Comparison of ENCODE assay signal across 8 cellular contexts in genomic region chr16:24253192-24253591, GRCh38. TPM values are rescaled to one million over a fixed set of nuclear protein-coding genes. Genes with fewer than 3 reads are reported as not detected.
A peak's percentile ranks its signal among the peaks of the same experiment; 100 is the strongest.
DNase-seq lines count a peak whose midpoint lies in the region; ATAC-seq and TF ChIP-seq lines count a peak whose summit lies in the region.

No MANE protein-coding gene starts in this region.

- H3K4me1 ChIP-seq in Loucy (ENCODE audit: insufficient read depth, low read length, poor library complexity, severe bottlenecking) (peaks cover 14% of the 10 kb centered on the region), ovary (ENCODE audit: insufficient read depth) (no peaks in the 10 kb centered on the region)

- TF ChIP-seq EP300 in ovary (IDR thresholded peaks at IDR 0.05): no peak

- H3K27ac Mint-ChIP-seq in T-helper 17 cell: no peak overlapping the region

- in situ Hi-C loops in T47D (cut with HindIII; ENCODE audit: low pct_unique_long_range_greater_than_20kb, low sequenced_read_pairs): no loop called here

- no peaks in the 10 kb centered on the region for H3K36me3 Mint-ChIP-seq in T-helper 17 cell (ENCODE audit: low read depth)

- H3K4me3 ChIP-seq in Loucy (ENCODE audit: low read length, poor library complexity, severe bottlenecking) (no peak overlapping the region), ovary (no peak overlapping the region)

- H3F3A ChIP-seq in Loucy (ENCODE audit: low read depth): no peaks in the 10 kb centered on the region

- peaks cover 7% of the 10 kb centered on the region for H3K4me1 Mint-ChIP-seq in T-helper 17 cell

- H3K79me2 ChIP-seq in Loucy (ENCODE audit: insufficient read depth, low read length): no peaks in the 10 kb centered on the region

- peak; percentile 13 for DNase-seq in NCI-H510A treated with DMSO at 0.1 percent for 48 hours (lab: John Stamatoyannopoulos, UW)
- no peak for DNase-seq in NCI-H510A (lab: John Stamatoyannopoulos, UW)
- peak in 1 of 3 donors; percentile 10 for DNase-seq in T-helper 17 cell
- DNase-seq in T47D (ENCODE audit: low read depth in 1 of 2, low spot score in 1 of 2): peak; percentile 58 to 64
- peak in 1 of 2 donors; percentile 26 for DNase-seq in left colon
- peak; percentile 1 for DNase-seq in stimulated activated CD8-positive, alpha-beta memory T cell treated with anti-CD3 and anti-CD28 coated beads, Interleukin-15, amount 100 ng/mL, for 24 hours (ENCODE audit: low read depth)
- DNase-seq in ovary: no peak

- no peak overlapping the region for H3K4me3 Mint-ChIP-seq in T-helper 17 cell

- H4K20me1 ChIP-seq in Loucy (ENCODE audit: insufficient read depth, low read length, poor library complexity, severe bottlenecking): no peaks in the 10 kb centered on the region

- no peak overlapping the region for H3K4me2 ChIP-seq in Loucy (ENCODE audit: low read depth, low read length, poor library complexity, severe bottlenecking)

- intact Hi-C loops in left colon (cut with DNase I, micrococcal nuclease): loop anchor here in 1 of 2 donors (10.0 kb wide), 1 partner anchor 208 kb away; no protein-coding TSS in a partner anchor
- intact Hi-C loops in ovary (cut with DNase I): no loop called here

- H3K36me3 ChIP-seq in Loucy (ENCODE audit: insufficient read depth, low read length) (no peaks in the 10 kb centered on the region), ovary (no peaks in the 10 kb centered on the region)

- H3K9me3 ChIP-seq in Loucy (ENCODE audit: insufficient read depth, low read depth, low read length) (no peaks in the 10 kb centered on the region), T-helper 17 cell (ENCODE audit: control insufficient read depth, low read length, poor library complexity, severe bottlenecking) (no peaks in the 10 kb centered on the region), ovary (no peaks in the 10 kb centered on the region)

- no peak overlapping the region for H2AFZ ChIP-seq in Loucy (ENCODE audit: low read length)

- H3K27me3 ChIP-seq in Loucy (ENCODE audit: insufficient read depth, low read length, poor library complexity, severe bottlenecking) (no peaks in the 10 kb centered on the region), ovary (peaks cover 3% of the 10 kb centered on the region)

- no peak for TF ChIP-seq POLR2A in ovary (IDR thresholded peaks at IDR 0.05)

- H3K27me3 Mint-ChIP-seq in T-helper 17 cell: peaks cover 74% of the 10 kb centered on the region

- ATAC-seq in T-helper 17 cell (peak; percentile 73), left colon (peak; percentile 55)

- H3K9me2 ChIP-seq in Loucy (replicated peaks; ENCODE audit: low read depth, low read length): no peaks in the 10 kb centered on the region

- 8 to 13% (median 8%) methylated on average over 7 of the region's 7 CpGs for WGBS in ovary, 3 donors

- TF ChIP-seq CTCF in Loucy (conservative IDR thresholded peaks at IDR 0.05; ENCODE audit: low read length) (peak; percentile 83), ovary (IDR thresholded peaks at IDR 0.05) (no peak)

- no peak overlapping the region for H3K27ac ChIP-seq in ovary

- no peak overlapping the region for H3K9ac ChIP-seq in Loucy (ENCODE audit: low read depth, low read length, poor library complexity, severe bottlenecking)

RNA-seq across cellular contexts. Expression of gene CACNG3, which starts 2.9 kb away (rescaled TPM):
- not detected for total RNA-seq in T-helper 17 cell
- not detected for total RNA-seq in left colon
- total RNA-seq in ovary: not detected
- polyA plus RNA-seq in ovary: not detected

Comparison
In these comparisons a context has a peak if more than half of its experiments do, and no peak if none do; other contexts are left out.
1. DNase-seq: peak in NCI-H510A treated with DMSO at 0.1 percent for 48 hours (single experiment), T47D (2 of 2) and stimulated activated CD8-positive, alpha-beta memory T cell treated with anti-CD3 and anti-CD28 coated beads, Interleukin-15, amount 100 ng/mL, for 24 hours (single experiment); none in NCI-H510A (single experiment) and ovary (0 of 5).